In the genomic region with DNA sequence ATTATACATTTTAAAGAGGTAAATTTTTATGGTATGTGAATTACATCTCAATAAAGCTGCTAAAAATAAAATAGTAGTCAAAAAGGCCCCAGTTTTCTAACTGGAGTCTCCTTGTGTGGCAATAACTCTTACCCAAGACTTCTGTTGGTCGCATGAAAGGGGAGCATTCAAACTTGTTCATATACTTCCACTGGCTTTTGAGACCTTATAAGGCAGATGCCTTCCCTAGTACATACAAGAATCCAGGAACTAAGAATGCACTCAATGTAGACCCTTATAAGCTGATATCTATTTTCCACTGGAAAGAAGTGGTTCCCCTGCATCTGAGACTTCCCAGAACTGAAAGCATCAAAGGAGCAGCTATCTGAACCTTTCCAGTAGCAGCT, we compare ENCODE assay signal across 14 cellular contexts.
"Had no signal": no experiment of that assay in that cellular context is flagged by ENCODE, and none has a peak within 500 bp of the region (broad histone marks: within the 10 kb centered on the region; RNA-seq: fewer than 3 reads in every experiment).

No MANE protein-coding gene starts in this region.

- ATAC-seq: gastrocnemius medialis; left ventricle myocardium superior; psoas muscle; stimulated activated naive CD8-positive, alpha-beta T cell treated with anti-CD3 and anti-CD28 coated beads, Interleukin-15, Interleukin-2, amounts not matched to agents 100 U/mL and 50 U/mL, for 24 hours had no signal

- H3K4me1 Mint-ChIP-seq: activated CD4-positive, alpha-beta T cell treated with anti-CD3 and anti-CD28 coated beads, Interleukin-2, amount 10 ng/mL, durations not matched to agents 7 days and 5 days had no signal

- H3K27me3 ChIP-seq: esophagus muscularis mucosa, gastrocnemius medialis, suprapubic skin had no signal

- H3K4me3 Mint-ChIP-seq: activated CD4-positive, alpha-beta T cell treated with anti-CD3 and anti-CD28 coated beads, Interleukin-2, amount 10 ng/mL, durations not matched to agents 7 days and 5 days had no signal

- H3K27me3 Mint-ChIP-seq: activated CD4-positive, alpha-beta T cell treated with anti-CD3 and anti-CD28 coated beads, Interleukin-2, amount 10 ng/mL, durations not matched to agents 7 days and 5 days; brain had no signal

- DNase-seq: activated CD4-positive, alpha-beta T cell treated with anti-CD3 and anti-CD28 coated beads, Interleukin-2, amount 10 ng/mL, durations not matched to agents 7 days and 5 days; activated CD4-positive, CD25-positive, alpha-beta regulatory T cell; activated naive CD4-positive, alpha-beta T cell treated with anti-CD3 and anti-CD28 coated beads, Interleukin-2, amount 50 U/mL, for 16 hours; activated T-cell treated with anti-CD3 and anti-CD28 coated beads for 4 hours; gastrocnemius medialis; kidney; left ventricle myocardium superior; psoas muscle; stimulated activated CD4-positive, alpha-beta T cell treated with anti-CD3 and anti-CD28 coated beads, Interleukin-2, amount 100 ng/mL, for 48 hours; stimulated activated naive CD8-positive, alpha-beta T cell treated with anti-CD3 and anti-CD28 coated beads, Interleukin-15, Interleukin-2, amounts not matched to agents 100 U/mL and 50 U/mL, for 24 hours; T-helper 1 cell had no signal

- H3K9me3 ChIP-seq: esophagus muscularis mucosa, gastrocnemius medialis, psoas muscle, suprapubic skin had no signal

- H3K4me3 ChIP-seq: esophagus muscularis mucosa, gastrocnemius medialis, psoas muscle, suprapubic skin had no signal

- H3K27ac Mint-ChIP-seq: activated CD4-positive, alpha-beta T cell treated with anti-CD3 and anti-CD28 coated beads, Interleukin-2, amount 10 ng/mL, durations not matched to agents 7 days and 5 days had no signal

- H3K27ac ChIP-seq: esophagus muscularis mucosa, psoas muscle, suprapubic skin had no signal
